In genomic region chr16:58292886-58293285, GRCh38 we compare ENCODE assay signal across 24 cellular contexts. TPM values are rescaled to one million over a fixed set of nuclear protein-coding genes. Genes with fewer than 3 reads are reported as not detected.
A peak's percentile ranks its signal among the peaks of the same experiment; 100 is the strongest.
DNase-seq lines count a peak whose midpoint lies in the region; ATAC-seq, FAIRE-seq and TF ChIP-seq lines count a peak whose summit lies in the region.
"Had no signal": no experiment of that assay in that cellular context is flagged by ENCODE, and none has a peak within 500 bp of the region (broad histone marks: within the 10 kb centered on the region; RNA-seq: fewer than 3 reads in every experiment).

No MANE protein-coding gene starts in this region.

- WGBS in HepG2 (ENCODE audit: low lambda C conversion rate), result 32% methylated on average over 2 of the region's 4 CpGs
- 100% methylated on average over 1 of the region's 4 CpGs for WGBS in right lobe of liver (ENCODE audit: insufficient coverage, low coverage, low lambda C conversion rate, missing lambda C conversion rate)

- BruUV-seq in HepG2 (replicated peaks; lab: Mats Ljungman, UMichigan), result no TSS peak

- no peak overlapping the region for H3K4me2 ChIP-seq in HepG2 (ENCODE audit: low read depth, low read length)
- H3K4me2 ChIP-seq: BLaER1 had no signal

- no peak overlapping the region for H2AFZ ChIP-seq in HepG2 (ENCODE audit: low read length)

- no peak overlapping the region for H3K4me3 Mint-ChIP-seq in nephron progenitor cell
- H3K4me3 Mint-ChIP-seq in stimulated activated naive B cell treated with anti-CD40 and anti-IgM and Interleukin-4, amounts not matched to agents 10 μg/mL and 1 μg/mL and 100 μg/mL, for 72 hours, result no peak overlapping the region
- H3K4me3 Mint-ChIP-seq in CD8-positive, alpha-beta T cell, result no peak overlapping the region
- H3K4me3 Mint-ChIP-seq: CD14-positive monocyte; CD8-positive, alpha-beta memory T cell; HFFc6 had no signal

- H3K9me3 Mint-ChIP-seq in nephron progenitor cell, result no peaks in the 10 kb centered on the region
- no peaks in the 10 kb centered on the region for H3K9me3 Mint-ChIP-seq in stimulated activated naive B cell treated with anti-CD40 and anti-IgM and Interleukin-4, amounts not matched to agents 10 μg/mL and 1 μg/mL and 100 μg/mL, for 72 hours
- no peaks in the 10 kb centered on the region for H3K9me3 Mint-ChIP-seq in CD8-positive, alpha-beta T cell
- H3K9me3 Mint-ChIP-seq: CD8-positive, alpha-beta memory T cell; HFFc6 had no signal

- POLR2A ChIA-PET in HepG2 (lab: Yijun Ruan, JAX), result no interaction called here
- POLR2A ChIA-PET in CD8-positive, alpha-beta T cell (lab: Charles Lee), result no interaction called here

- H3K36me3 ChIP-seq in HepG2 (replicated peaks in 1 of 2; ENCODE audit: control insufficient read depth in 1 of 2, insufficient read depth in 2 of 2, low read length in 2 of 2), result no peaks in the 10 kb centered on the region
- no peaks in the 10 kb centered on the region for H3K36me3 ChIP-seq in right lobe of liver
- H3K36me3 ChIP-seq in CD8-positive, alpha-beta T cell (ENCODE audit: insufficient read depth, low read length), result no peaks in the 10 kb centered on the region
- H3K36me3 ChIP-seq: BLaER1 had no signal

- intact Hi-C loops in HepG2 (cut with micrococcal nuclease; ENCODE audit: unreplicated experiment), result no loop called here
- intact Hi-C loops in right lobe of liver (cut with DNase I), result no loop called here
- intact Hi-C loops in CD8-positive, alpha-beta T cell (cut with DNase I, micrococcal nuclease), result no loop called here

- no peak overlapping the region for H3K9ac ChIP-seq in HepG2 (ENCODE audit: insufficient read depth, low read depth, low read length)
- H3K9ac ChIP-seq: BLaER1 had no signal

- H3K4me3 ChIP-seq in HepG2 (replicated peaks in 1 of 3; ENCODE audit: insufficient read depth in 1 of 3, low read depth in 2 of 3, low read length in 3 of 3) (no peak overlapping the region), right lobe of liver (no peak overlapping the region)
- no peak overlapping the region for H3K4me3 ChIP-seq in CD8-positive, alpha-beta T cell (ENCODE audit: low read depth, low read length)
- H3K4me3 ChIP-seq: BLaER1, GM12878 had no signal

- peaks cover 12% of the 10 kb centered on the region for H3K4me1 Mint-ChIP-seq in nephron progenitor cell
- H3K4me1 Mint-ChIP-seq in stimulated activated naive B cell treated with anti-CD40 and anti-IgM and Interleukin-4, amounts not matched to agents 10 μg/mL and 1 μg/mL and 100 μg/mL, for 72 hours, result no peaks in the 10 kb centered on the region
- H3K4me1 Mint-ChIP-seq in CD8-positive, alpha-beta T cell (ENCODE audit: low read depth), result no peaks in the 10 kb centered on the region
- H3K4me1 Mint-ChIP-seq: CD14-positive monocyte; CD8-positive, alpha-beta memory T cell had no signal

- H4K20me1 ChIP-seq in HepG2 (ENCODE audit: insufficient read depth, low read length), result no peaks in the 10 kb centered on the region
- H4K20me1 ChIP-seq: BLaER1 had no signal

- H3K79me2 ChIP-seq in HepG2 (ENCODE audit: insufficient read depth, low read length), result no peaks in the 10 kb centered on the region

- in situ Hi-C loops in HepG2 (cut with HindIII; ENCODE audit: extremely low pct_ligation_motif_present, low pct_unique_long_range_greater_than_20kb), result no loop called here

- CTCF ChIA-PET in HepG2 (lab: Yijun Ruan, JAX; ENCODE audit: low intra/inter-chr PET ratio, low total read pairs), result no interaction called here
- CTCF ChIA-PET in CD8-positive, alpha-beta T cell (lab: Charles Lee), result no interaction called here

- TF ChIP-seq RAD21 in HepG2 (CRISPR knock-in tag; IDR thresholded peaks at IDR 0.05), result no peak

- TF ChIP-seq POLR2A in HepG2 (IDR thresholded peaks at IDR 0.05; ENCODE audit: insufficient read depth in 1 of 2, low read depth in 2 of 2, low read length in 2 of 2), result no peak
- TF ChIP-seq POLR2A in right lobe of liver (IDR thresholded peaks at IDR 0.05), result no peak

- H3K4me1 ChIP-seq in HepG2 (ENCODE audit: insufficient read depth, low read length) (no peaks in the 10 kb centered on the region), right lobe of liver (no peaks in the 10 kb centered on the region)
- no peaks in the 10 kb centered on the region for H3K4me1 ChIP-seq in CD8-positive, alpha-beta T cell (ENCODE audit: insufficient read depth, low read length)
- H3K4me1 ChIP-seq: BLaER1 had no signal

- H3K27ac ChIP-seq in HepG2 (ENCODE audit: extremely low read length, insufficient read depth, low read length) (no peak overlapping the region), right lobe of liver (no peak overlapping the region)
- H3K27ac ChIP-seq in CD8-positive, alpha-beta T cell (ENCODE audit: low read depth, low read length), result no peak overlapping the region
- H3K27ac ChIP-seq: BLaER1 had no signal

- DNase-seq in HepG2 (ENCODE audit: low spot score) (no peak), right lobe of liver (no peak), HTR-8/SVneo (ENCODE audit: insufficient read length, low spot score) (no peak), nephron progenitor cell (no peak)
- DNase-seq in stimulated activated naive B cell treated with anti-CD40 and anti-IgM and Interleukin-4, amounts not matched to agents 10 μg/mL and 1 μg/mL and 100 μg/mL, for 72 hours, result no peak
- DNase-seq in CD8-positive, alpha-beta T cell, result no peak
- DNase-seq in activated CD4-positive, alpha-beta T cell treated with anti-CD3 and anti-CD28 coated beads, Interleukin-2, amount 50 U/mL, for 1 hour, result no peak
- DNase-seq: 8988T; CD8-positive, alpha-beta memory T cell; COR-L47; DMS 273 treated with DMSO at 0.1 percent for 48 hours; DMS53; DND-41; EL; HCEC 1CT; HFFc6 had no signal

- peak overlapping the region; percentile 43 for H3K27ac Mint-ChIP-seq in nephron progenitor cell
- peak overlapping the region; percentile 27 for H3K27ac Mint-ChIP-seq in stimulated activated naive B cell treated with anti-CD40 and anti-IgM and Interleukin-4, amounts not matched to agents 10 μg/mL and 1 μg/mL and 100 μg/mL, for 72 hours
- no peak overlapping the region for H3K27ac Mint-ChIP-seq in CD8-positive, alpha-beta T cell
- H3K27ac Mint-ChIP-seq: CD8-positive, alpha-beta memory T cell; HFFc6 had no signal

- H3K36me3 Mint-ChIP-seq in nephron progenitor cell (ENCODE audit: low read depth), result no peaks in the 10 kb centered on the region
- no peaks in the 10 kb centered on the region for H3K36me3 Mint-ChIP-seq in stimulated activated naive B cell treated with anti-CD40 and anti-IgM and Interleukin-4, amounts not matched to agents 10 μg/mL and 1 μg/mL and 100 μg/mL, for 72 hours
- no peaks in the 10 kb centered on the region for H3K36me3 Mint-ChIP-seq in CD8-positive, alpha-beta T cell
- H3K36me3 Mint-ChIP-seq: CD14-positive monocyte; CD8-positive, alpha-beta memory T cell had no signal

- H3K27me3 ChIP-seq in HepG2 (ENCODE audit: control insufficient read depth in 1 of 2, insufficient read depth in 2 of 2, low read length in 2 of 2), result peaks cover 1 to 26% of the 10 kb centered on the region in 2 experiments; a peak in 3 of 5 replicates
- no peaks in the 10 kb centered on the region for H3K27me3 ChIP-seq in right lobe of liver
- H3K27me3 ChIP-seq in CD8-positive, alpha-beta T cell (ENCODE audit: insufficient read depth, low read length), result no peaks in the 10 kb centered on the region
- H3K27me3 ChIP-seq: BLaER1 had no signal

- peaks cover 7% of the 10 kb centered on the region for H3K27me3 Mint-ChIP-seq in nephron progenitor cell (ENCODE audit: low read depth, poor library complexity)
- H3K27me3 Mint-ChIP-seq in stimulated activated naive B cell treated with anti-CD40 and anti-IgM and Interleukin-4, amounts not matched to agents 10 μg/mL and 1 μg/mL and 100 μg/mL, for 72 hours, result peaks cover 0 to 15% of the 10 kb centered on the region in 2 donors
- H3K27me3 Mint-ChIP-seq in CD8-positive, alpha-beta T cell (ENCODE audit: low read depth), result peaks cover 2% of the 10 kb centered on the region

- TF ChIP-seq EP300 in HepG2 (IDR thresholded peaks at IDR 0.05; ENCODE audit: low read depth in 2 of 2, low read length in 2 of 2) (no peak), HepG2 (CRISPR knock-in tag; IDR thresholded peaks at IDR 0.05; ENCODE audit: borderline replicate concordance) (no peak)

- TF ChIP-seq CTCF in HepG2 (CRISPR knock-in tag; IDR thresholded peaks at IDR 0.05) (no peak), right lobe of liver (IDR thresholded peaks at IDR 0.05) (no peak), nephron progenitor cell (IDR thresholded peaks at IDR 0.05) (no peak)
- no peak for TF ChIP-seq CTCF in CD8-positive, alpha-beta T cell (IDR thresholded peaks at IDR 0.05)

- H3K9me3 ChIP-seq in HepG2 (ENCODE audit: low read length) (no peaks in the 10 kb centered on the region), right lobe of liver (no peaks in the 10 kb centered on the region)
- H3K9me3 ChIP-seq in CD8-positive, alpha-beta T cell (ENCODE audit: low read length), result no peaks in the 10 kb centered on the region
- H3K9me3 ChIP-seq: BLaER1 had no signal

- no peak for FAIRE-seq in HepG2 (lab: Jason Lieb, UNC)
- peak; percentile 57 for FAIRE-seq in HTR-8/SVneo (lab: Jason Lieb, UNC)
- FAIRE-seq: GM12878 had no signal

- peak; percentile 52 for ATAC-seq in HepG2
- no peak for ATAC-seq in right lobe of liver
- ATAC-seq in stimulated activated naive B cell treated with anti-CD40 and anti-IgM and Interleukin-4, amounts not matched to agents 10 μg/mL and 1 μg/mL and 100 μg/mL, for 72 hours (replicated peaks), result no peak
- no peak for ATAC-seq in CD8-positive, alpha-beta T cell
- ATAC-seq in GM21576 (IDR thresholded peaks at IDR 0.05; ENCODE audit: unreplicated experiment), result no peak
- ATAC-seq: GM12878 had no signal

RNA-seq across cellular contexts. Expression of gene PRSS54, which starts 1.9 kb away (rescaled TPM):
- total RNA-seq in HepG2 (2016; rRNA removed; fragmentation: Illumina TruSeq; extraction: Trizol) (not detected in 2 replicates), right lobe of liver (not detected)
- not detected in 2 replicates for total RNA-seq in HepG2 (2016; cell fraction: cytosol; rRNA removed; fragmentation: Illumina TruSeq; extraction: Trizol; ENCODE audit: low read depth)
- total RNA-seq in HepG2 (2016; cell fraction: insoluble cytoplasmic fraction; rRNA removed; fragmentation: Illumina TruSeq; extraction: Trizol), result not detected in 2 replicates
- not detected in 2 replicates for total RNA-seq in HepG2 (2016; cell fraction: membrane; rRNA removed; fragmentation: Illumina TruSeq; extraction: Trizol)
- total RNA-seq in HepG2 (2016; cell fraction: nucleus; rRNA removed; fragmentation: Illumina TruSeq; extraction: Trizol), result not detected in 2 replicates
- not detected in 2 replicates for polyA plus RNA-seq in HepG2 (2011; rRNA removed)
- not detected in 2 replicates for polyA plus RNA-seq in HepG2 (2011; cell fraction: cytosol; rRNA removed)
- polyA plus RNA-seq in HepG2 (2011; cell fraction: nucleus; rRNA removed), result not detected in 2 replicates
- polyA plus RNA-seq in HepG2 (2012), result not detected in 2 replicates
- not detected in 2 replicates for polyA plus RNA-seq in HepG2 (2016; cell fraction: cytosol; fragmentation: Illumina TruSeq; extraction: Trizol; ENCODE audit: low read depth)
- not detected in 2 replicates for polyA plus RNA-seq in HepG2 (2016; cell fraction: insoluble cytoplasmic fraction; fragmentation: Illumina TruSeq; extraction: Trizol; ENCODE audit: low read depth)
- not detected in 2 replicates for polyA plus RNA-seq in HepG2 (2016; cell fraction: membrane; fragmentation: Illumina TruSeq; extraction: Trizol; ENCODE audit: low read depth)
- not detected in 2 replicates for polyA plus RNA-seq in HepG2 (2016; cell fraction: nucleus; fragmentation: Illumina TruSeq; extraction: Trizol; ENCODE audit: insufficient read depth, low read depth)
- polyA minus RNA-seq in HepG2 (2011; rRNA and poly(A)+ RNA removed; ENCODE audit: low replicate concordance), result not detected in 2 replicates
- not detected in 2 replicates for polyA minus RNA-seq in HepG2 (2011; cell fraction: cytosol; rRNA and poly(A)+ RNA removed)
- polyA minus RNA-seq in HepG2 (2011; cell fraction: nucleus; rRNA and poly(A)+ RNA removed), result not detected in 2 replicates
- not detected for total RNA-seq in CD8-positive, alpha-beta T cell
- total RNA-seq: A673; CD8-positive, alpha-beta memory T cell; G401; GM12878; H4; HFFc6 had no signal
- polyA plus RNA-seq: AG04450; CD14-positive monocyte; CD8-positive, alpha-beta memory T cell; GM12878 had no signal
